Comparison of ENCODE assay signal across 25 cellular contexts in the genomic region with DNA sequence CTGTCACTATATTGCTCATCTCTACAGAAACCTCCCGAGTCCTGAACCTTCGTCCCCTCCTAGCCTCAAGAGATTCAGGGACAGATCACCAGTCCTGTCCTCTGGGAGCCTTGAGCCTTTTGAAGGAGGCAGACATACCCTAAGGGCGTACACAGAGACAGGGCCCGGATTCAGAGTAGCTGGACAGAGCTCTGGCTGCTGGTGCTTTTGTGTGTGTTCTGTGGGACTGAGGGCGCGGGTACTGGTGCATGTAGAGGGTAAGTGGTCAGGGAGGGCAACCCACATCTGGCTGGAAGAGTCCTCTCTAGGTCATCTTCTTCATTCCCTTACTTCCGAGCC.
"Had no signal": no experiment of that assay in that cellular context is flagged by ENCODE, and none has a peak within 500 bp of the region (broad histone marks: within the 10 kb centered on the region; RNA-seq: fewer than 3 reads in every experiment).

No MANE protein-coding gene starts in this region.

- H3K4me3 Mint-ChIP-seq: activated naive CD4-positive, alpha-beta T cell treated with anti-CD3 and anti-CD28 coated beads, Interleukin-2, amount 10 ng/mL, durations not matched to agents 7 days and 5 days; activated naive CD8-positive, alpha-beta T cell treated with anti-CD3 and anti-CD28 coated beads, Interleukin-2, amount 10 ng/mL, durations not matched to agents 7 days and 5 days; activated T-helper 1 cell treated with anti-CD3 and anti-CD28 coated beads, Interleukin-12 subunit alpha, Interleukin-12 subunit beta, Interleukin-2, Interleukin-4 antibody, amounts not matched to agents 30 ng/mL and 10 ng/mL and 1 ng/mL, durations not matched to agents 14 hours and 24 hours and 36 hours; natural killer cell; T-cell; type B pancreatic cell had no signal

- DNase-seq: activated CD4-positive, alpha-beta T cell treated with anti-CD3 and anti-CD28 coated beads for 4 hours; activated CD4-positive, alpha-beta T cell treated with anti-CD3 and anti-CD28 coated beads, Interleukin-2, amount 50 U/mL, for 4 hours; activated gamma-delta T cell; activated naive CD4-positive, alpha-beta T cell treated with anti-CD3 and anti-CD28 coated beads, Interleukin-2, amount 10 ng/mL, durations not matched to agents 7 days and 5 days; activated naive CD8-positive, alpha-beta T cell treated with anti-CD3 and anti-CD28 coated beads, Interleukin-2, amount 10 ng/mL, durations not matched to agents 7 days and 5 days; activated T-cell treated with anti-CD3 and anti-CD28 coated beads for 4 hours; cortex of kidney; foreskin keratinocyte; heart right ventricle; left ventricle myocardium inferior; natural killer cell; ovary; right lobe of liver; stimulated activated CD4-positive, alpha-beta T cell treated with anti-CD3 and anti-CD28 coated beads, Interleukin-2, amount 100 ng/mL, for 48 hours; stimulated activated naive CD8-positive, alpha-beta T cell treated with anti-CD3 and anti-CD28 coated beads, Interleukin-15, Interleukin-2, amounts not matched to agents 100 U/mL and 50 U/mL, for 24 hours; T-cell; uterus had no signal

- H3K36me3 Mint-ChIP-seq: natural killer cell, type B pancreatic cell had no signal

- H3K9me3 Mint-ChIP-seq: activated naive CD4-positive, alpha-beta T cell treated with anti-CD3 and anti-CD28 coated beads, Interleukin-2, amount 10 ng/mL, durations not matched to agents 7 days and 5 days; activated naive CD8-positive, alpha-beta T cell treated with anti-CD3 and anti-CD28 coated beads, Interleukin-2, amount 10 ng/mL, durations not matched to agents 7 days and 5 days; activated T-helper 1 cell treated with anti-CD3 and anti-CD28 coated beads, Interleukin-12 subunit alpha, Interleukin-12 subunit beta, Interleukin-2, Interleukin-4 antibody, amounts not matched to agents 30 ng/mL and 10 ng/mL and 1 ng/mL, durations not matched to agents 14 hours and 24 hours and 36 hours; brain; natural killer cell; T-cell; type B pancreatic cell had no signal

- ATAC-seq: foreskin keratinocyte; natural killer cell; right lobe of liver; stimulated activated naive CD8-positive, alpha-beta T cell treated with anti-CD3 and anti-CD28 coated beads, Interleukin-15, Interleukin-2, amounts not matched to agents 100 U/mL and 50 U/mL, for 24 hours; T-cell had no signal

- H3K27ac ChIP-seq: ascending aorta, cardiac muscle cell, esophagus muscularis mucosa, foreskin keratinocyte, heart right ventricle, left ventricle myocardium inferior, ovary, right lobe of liver, thoracic aorta, uterus had no signal

- H3K27ac Mint-ChIP-seq: activated naive CD4-positive, alpha-beta T cell treated with anti-CD3 and anti-CD28 coated beads, Interleukin-2, amount 10 ng/mL, durations not matched to agents 7 days and 5 days; activated naive CD8-positive, alpha-beta T cell treated with anti-CD3 and anti-CD28 coated beads, Interleukin-2, amount 10 ng/mL, durations not matched to agents 7 days and 5 days; activated T-helper 1 cell treated with anti-CD3 and anti-CD28 coated beads, Interleukin-12 subunit alpha, Interleukin-12 subunit beta, Interleukin-2, Interleukin-4 antibody, amounts not matched to agents 30 ng/mL and 10 ng/mL and 1 ng/mL, durations not matched to agents 14 hours and 24 hours and 36 hours; natural killer cell; progenitor cell of endocrine pancreas; T-cell; type B pancreatic cell had no signal

- H3K4me1 Mint-ChIP-seq: activated naive CD4-positive, alpha-beta T cell treated with anti-CD3 and anti-CD28 coated beads, Interleukin-2, amount 10 ng/mL, durations not matched to agents 7 days and 5 days; activated naive CD8-positive, alpha-beta T cell treated with anti-CD3 and anti-CD28 coated beads, Interleukin-2, amount 10 ng/mL, durations not matched to agents 7 days and 5 days; natural killer cell; T-cell had no signal

- H3K27me3 Mint-ChIP-seq: activated naive CD4-positive, alpha-beta T cell treated with anti-CD3 and anti-CD28 coated beads, Interleukin-2, amount 10 ng/mL, durations not matched to agents 7 days and 5 days; activated naive CD8-positive, alpha-beta T cell treated with anti-CD3 and anti-CD28 coated beads, Interleukin-2, amount 10 ng/mL, durations not matched to agents 7 days and 5 days; T-cell had no signal
